ENCODE assay signal across 9 cellular contexts in the genomic region with DNA sequence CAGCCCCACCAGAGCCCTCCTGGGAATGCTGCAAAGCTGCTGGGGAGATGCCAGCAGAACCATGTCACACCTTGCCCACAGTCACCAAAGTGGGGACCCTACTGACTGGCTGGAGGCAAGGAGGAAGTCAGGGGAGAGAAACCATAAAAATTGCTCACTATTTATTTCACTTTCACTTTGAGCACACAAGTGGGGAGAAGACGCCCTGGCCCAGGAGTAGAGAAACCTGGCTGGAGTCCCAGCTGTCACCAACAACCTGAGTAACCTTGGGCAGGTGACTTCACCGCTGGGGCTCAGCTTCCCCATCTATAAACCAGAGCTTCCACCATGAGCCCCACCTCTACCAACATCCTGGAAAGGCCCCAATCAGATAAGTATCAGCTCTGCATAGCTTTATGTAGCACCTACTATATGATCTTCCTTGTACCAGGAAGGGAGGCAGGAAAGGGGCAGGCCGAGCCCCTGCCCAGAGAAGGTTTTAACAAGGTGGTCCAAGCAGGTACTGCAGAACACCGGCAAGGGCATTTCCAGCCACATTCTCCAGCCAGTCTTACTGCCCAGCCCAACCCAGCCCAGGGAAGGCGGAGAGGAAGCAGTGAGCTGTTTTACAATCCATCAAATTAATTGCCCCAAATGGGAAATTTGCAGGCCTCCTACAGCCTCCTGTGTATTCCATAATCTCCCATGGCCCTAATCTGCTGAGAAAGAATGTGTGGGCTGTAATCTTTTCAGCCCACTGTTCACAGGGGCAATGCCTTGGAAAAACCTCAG. TPM values are rescaled to one million over a fixed set of nuclear protein-coding genes. Genes with fewer than 3 reads are reported as not detected.
A peak's percentile ranks its signal among the peaks of the same experiment; 100 is the strongest.
DNase-seq lines count a peak whose midpoint lies in the region; ATAC-seq, FAIRE-seq and TF ChIP-seq lines count a peak whose summit lies in the region.
"Had no signal": no experiment of that assay in that cellular context is flagged by ENCODE, and none has a peak within 500 bp of the region (broad histone marks: within the 10 kb centered on the region; RNA-seq: fewer than 3 reads in every experiment).

No MANE protein-coding gene starts in this region.

- H3K9me3 ChIP-seq in KOPT-K1 (ENCODE audit: insufficient read depth, low read length, poor library complexity, severe bottlenecking) (no peaks in the 10 kb centered on the region), thyroid gland (no peaks in the 10 kb centered on the region)

- H3K27me3 ChIP-seq in mesendoderm (ENCODE audit: insufficient read depth, low read length, poor library complexity): no peaks in the 10 kb centered on the region
- no peaks in the 10 kb centered on the region for H3K27me3 ChIP-seq in thyroid gland

- no peak for FAIRE-seq in RCC 7860 (lab: Jason Lieb, UNC)

- no peak overlapping the region for H3K56ac ChIP-seq in mesendoderm (ENCODE audit: low read length)

- in situ Hi-C loops in GM13977 (cut with MboI; ENCODE audit: low pct_unique_long_range_greater_than_20kb, low sequenced_read_pairs, unreplicated experiment): no loop called here

- H3K27ac ChIP-seq in KOPT-K1 (ENCODE audit: low read depth, low read length, poor library complexity, severe bottlenecking) (peak overlapping the region; percentile 6), mesendoderm (ENCODE audit: low read depth, low read length) (no peak overlapping the region), thyroid gland (peak overlapping the region; percentile 72 to 89 (median 74))

- H4K8ac ChIP-seq in mesendoderm (ENCODE audit: low read depth, low read length): no peak overlapping the region

- peak; percentile 80 for DNase-seq in GM13977 (ENCODE audit: low spot score)
- peak; percentile 59 for DNase-seq in activated T-cell treated with anti-CD3 and anti-CD28 coated beads, Interleukin-2, amount 50 U/mL, for 24 hours
- peak; percentile 79 for DNase-seq in mesendoderm
- peak; percentile 92 to 93 for DNase-seq in thyroid gland
- DNase-seq in RCC 7860 (ENCODE audit: low spot score): no peak
- no peak for DNase-seq in dermis blood vessel endothelial cell

- no peaks in the 10 kb centered on the region for H3K79me1 ChIP-seq in mesendoderm (ENCODE audit: low read length)

- ATAC-seq in GM21576 (IDR thresholded peaks at IDR 0.05; ENCODE audit: unreplicated experiment): peak; percentile 96

- H2BK15ac ChIP-seq in mesendoderm (replicated peaks; ENCODE audit: low read depth): no peak overlapping the region

- peaks cover 10% of the 10 kb centered on the region for H3K4me1 ChIP-seq in mesendoderm (ENCODE audit: control insufficient read depth, low read depth, low read length)
- peaks cover 53 to 61% of the 10 kb centered on the region in 2 donors for H3K4me1 ChIP-seq in thyroid gland

- H3K4me1 Mint-ChIP-seq in activated T-cell treated with anti-CD3 and anti-CD28 coated beads, Interleukin-2, amount 50 U/mL, for 24 hours (ENCODE audit: low read depth): peaks cover 34% of the 10 kb centered on the region

- H3K9me3 Mint-ChIP-seq in activated T-cell treated with anti-CD3 and anti-CD28 coated beads, Interleukin-2, amount 50 U/mL, for 24 hours: no peaks in the 10 kb centered on the region

- no peaks in the 10 kb centered on the region for H3K27me3 Mint-ChIP-seq in activated T-cell treated with anti-CD3 and anti-CD28 coated beads, Interleukin-2, amount 50 U/mL, for 24 hours

- H2BK5ac ChIP-seq in mesendoderm (ENCODE audit: low read length): peak overlapping the region; percentile 24

- no peak overlapping the region for H3K4me3 ChIP-seq in mesendoderm (ENCODE audit: low read length)
- no peak overlapping the region for H3K4me3 ChIP-seq in thyroid gland (replicated peaks in 1 of 3)

- H3K23ac ChIP-seq in mesendoderm (ENCODE audit: low read length): no peak overlapping the region

- H3K4ac ChIP-seq in mesendoderm (ENCODE audit: low read depth, low read length): no peak overlapping the region

- no peak overlapping the region for H3K4me3 Mint-ChIP-seq in activated T-cell treated with anti-CD3 and anti-CD28 coated beads, Interleukin-2, amount 50 U/mL, for 24 hours

- H3K36me3 Mint-ChIP-seq in activated T-cell treated with anti-CD3 and anti-CD28 coated beads, Interleukin-2, amount 50 U/mL, for 24 hours (ENCODE audit: low read depth): no peaks in the 10 kb centered on the region

- no peak overlapping the region for H4K5ac ChIP-seq in mesendoderm (ENCODE audit: low read length)

- intact Hi-C loops in thyroid gland (cut with DNase I): no loop called here

- H3K9ac ChIP-seq in mesendoderm (ENCODE audit: low read length): no peak overlapping the region

- no peaks in the 10 kb centered on the region for H3K36me3 ChIP-seq in KOPT-K1 (ENCODE audit: insufficient read depth, low read length)
- H3K36me3 ChIP-seq in mesendoderm (ENCODE audit: control insufficient read depth, insufficient read depth, low read length): no peaks in the 10 kb centered on the region
- H3K36me3 ChIP-seq in thyroid gland: no peaks in the 10 kb centered on the region

- H3K4me2 ChIP-seq in mesendoderm (ENCODE audit: low read length): no peak overlapping the region

- TF ChIP-seq CTCF in GM13977 (IDR thresholded peaks at IDR 0.05; ENCODE audit: extremely low read depth, insufficient read depth, missing control alignments): no peak
- TF ChIP-seq CTCF in thyroid gland (IDR thresholded peaks at IDR 0.05): no peak

- TF ChIP-seq POLR2A in thyroid gland (IDR thresholded peaks at IDR 0.05): no peak

- peak overlapping the region; percentile 42 for H3K27ac Mint-ChIP-seq in activated T-cell treated with anti-CD3 and anti-CD28 coated beads, Interleukin-2, amount 50 U/mL, for 24 hours

- no CpG with 5 or more reads among the region's 5 CpGs for WGBS in mesendoderm (ENCODE audit: extremely low coverage, insufficient coverage, low lambda C conversion rate)
- 38 to 56% methylated on average over 5 of the region's 5 CpGs for WGBS in thyroid gland, 2 donors

- no peak overlapping the region for H3K18ac ChIP-seq in mesendoderm (ENCODE audit: low read length)

- no peak overlapping the region for H2AK5ac ChIP-seq in mesendoderm (ENCODE audit: low read length)

- no peak overlapping the region for H2BK120ac ChIP-seq in mesendoderm (ENCODE audit: low read depth, low read length)

- H3K79me2 ChIP-seq in mesendoderm (ENCODE audit: control insufficient read depth, insufficient read depth, low read length): no peaks in the 10 kb centered on the region

RNA-seq across cellular contexts. Expression of a gene that starts 27.6 kb away (rescaled TPM):
- polyA plus RNA-seq in mesendoderm (2013, experiment 1 of 2): 3.1 TPM
- 2.9 TPM for polyA plus RNA-seq in mesendoderm (2013, experiment 2 of 2)
- total RNA-seq in thyroid gland (10 to 100 TPM; 22.5 to 29.0 (median 23.4) TPM), dermis blood vessel endothelial cell (4.3 and 6.4 TPM in 2 replicates)
- total RNA-seq: RPMI7951 had no signal

Comparison
In these comparisons a context has a peak if more than half of its experiments do, and no peak if none do; other contexts are left out.
1. DNase-seq: peak in GM13977 (single experiment), activated T-cell treated with anti-CD3 and anti-CD28 coated beads, Interleukin-2, amount 50 U/mL, for 24 hours (single experiment), mesendoderm (single experiment) and thyroid gland (2 of 2); none in RCC 7860 (single experiment) and dermis blood vessel endothelial cell (single experiment).